Comparison of ENCODE assay signal across 22 cellular contexts in the genomic region with DNA sequence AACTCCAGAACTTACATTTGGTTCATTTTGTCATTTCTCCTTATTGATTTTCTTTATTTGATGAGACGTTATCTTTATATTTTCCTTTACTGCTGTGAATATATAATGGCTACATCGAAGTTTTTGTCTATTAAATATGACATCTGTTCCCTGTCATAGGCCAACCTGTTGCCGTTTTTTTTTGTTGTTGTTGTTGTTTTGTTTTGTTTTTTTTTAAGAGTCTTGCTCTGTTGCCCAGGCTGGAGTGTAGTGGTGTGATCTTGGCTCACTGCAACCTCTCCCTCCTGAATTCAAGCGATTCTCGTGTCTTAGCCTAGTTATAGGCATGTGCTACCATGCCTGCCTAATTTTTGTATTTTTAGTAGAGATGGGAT.
"Had no signal": no experiment of that assay in that cellular context is flagged by ENCODE, and none has a peak within 500 bp of the region (broad histone marks: within the 10 kb centered on the region; RNA-seq: fewer than 3 reads in every experiment).

No MANE protein-coding gene starts in this region.

- H3K27ac ChIP-seq: KMS-11, SJSA1, SK-N-MC had no signal

- H3K4me1 ChIP-seq: SJSA1 had no signal

- H3K27me3 ChIP-seq: SJSA1 had no signal

- DNase-seq: IMR-90, Kasumi-1, MM.1S, NCI-H1092 treated with DMSO at 0.1 percent for 48 hours, NCI-H1436, NCI-H187, NCI-H2029, NCI-H2081 treated with DMSO at 0.1 percent for 48 hours, NCI-H2171, NCI-H226, NCI-H446, NCI-H510A, NCI-H524 treated with DMSO at 0.1 percent for 48 hours, NCI-H69, NCI-H774, Right ventricle myocardium superior, RPMI8226, SIG-M5 had no signal

- ATAC-seq: HepG2 had no signal

- H3K4me3 ChIP-seq: SJSA1, SK-N-MC had no signal

- H3K9ac ChIP-seq: KMS-11 had no signal

- H3K36me3 ChIP-seq: SJSA1 had no signal
